1 cellular context compared by ENCODE assay signal in the genomic region with DNA sequence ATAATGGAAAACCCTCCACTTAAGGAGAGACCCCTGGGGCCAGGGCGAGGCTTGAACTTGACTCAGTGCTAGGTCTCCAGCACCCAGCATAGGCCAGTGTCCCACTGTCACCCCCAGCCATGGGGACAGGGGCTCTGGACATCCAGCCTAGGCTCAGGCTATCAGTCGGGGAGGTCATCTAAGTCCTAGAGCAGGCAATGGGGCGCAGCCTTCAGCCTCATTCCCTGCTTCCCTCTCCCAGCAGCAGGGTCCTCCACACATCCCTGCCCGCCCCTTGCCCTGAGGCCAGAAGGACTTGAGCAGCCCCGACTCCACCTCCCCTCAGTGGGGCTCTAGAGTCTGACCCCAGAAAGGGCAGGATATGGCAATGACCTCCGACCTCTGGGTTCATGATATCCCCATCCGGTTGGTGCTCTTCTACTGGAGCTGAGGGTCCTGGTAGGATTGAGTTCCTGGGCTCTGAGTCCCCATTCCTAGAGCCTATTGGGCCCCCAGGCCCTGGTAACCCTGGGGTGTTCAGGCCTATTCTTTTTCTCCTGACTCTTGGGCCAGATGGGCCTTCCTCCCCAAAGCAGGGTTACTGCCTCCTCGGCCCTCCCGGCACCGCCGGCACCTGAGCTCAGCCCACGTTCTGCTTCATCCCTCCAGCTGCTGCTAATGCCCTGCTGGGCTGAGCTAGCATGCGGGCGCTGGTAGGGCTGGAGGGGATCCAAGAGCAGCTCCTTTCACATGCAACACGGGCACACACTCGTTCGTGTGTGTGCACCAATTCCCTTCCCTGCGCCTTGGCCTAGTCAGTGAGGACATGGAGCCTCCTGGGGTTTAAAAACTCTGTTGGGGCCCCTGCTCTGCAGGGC.
TF ChIP-seq lines count a peak whose summit lies in the region.

No MANE protein-coding gene starts in this region.

TF ChIP-seq in SK-N-SH, 30 proteins besides CTCF, POLR2A, EP300 and RAD21 (continued from another document):
- TF ChIP-seq, protein P1, sequence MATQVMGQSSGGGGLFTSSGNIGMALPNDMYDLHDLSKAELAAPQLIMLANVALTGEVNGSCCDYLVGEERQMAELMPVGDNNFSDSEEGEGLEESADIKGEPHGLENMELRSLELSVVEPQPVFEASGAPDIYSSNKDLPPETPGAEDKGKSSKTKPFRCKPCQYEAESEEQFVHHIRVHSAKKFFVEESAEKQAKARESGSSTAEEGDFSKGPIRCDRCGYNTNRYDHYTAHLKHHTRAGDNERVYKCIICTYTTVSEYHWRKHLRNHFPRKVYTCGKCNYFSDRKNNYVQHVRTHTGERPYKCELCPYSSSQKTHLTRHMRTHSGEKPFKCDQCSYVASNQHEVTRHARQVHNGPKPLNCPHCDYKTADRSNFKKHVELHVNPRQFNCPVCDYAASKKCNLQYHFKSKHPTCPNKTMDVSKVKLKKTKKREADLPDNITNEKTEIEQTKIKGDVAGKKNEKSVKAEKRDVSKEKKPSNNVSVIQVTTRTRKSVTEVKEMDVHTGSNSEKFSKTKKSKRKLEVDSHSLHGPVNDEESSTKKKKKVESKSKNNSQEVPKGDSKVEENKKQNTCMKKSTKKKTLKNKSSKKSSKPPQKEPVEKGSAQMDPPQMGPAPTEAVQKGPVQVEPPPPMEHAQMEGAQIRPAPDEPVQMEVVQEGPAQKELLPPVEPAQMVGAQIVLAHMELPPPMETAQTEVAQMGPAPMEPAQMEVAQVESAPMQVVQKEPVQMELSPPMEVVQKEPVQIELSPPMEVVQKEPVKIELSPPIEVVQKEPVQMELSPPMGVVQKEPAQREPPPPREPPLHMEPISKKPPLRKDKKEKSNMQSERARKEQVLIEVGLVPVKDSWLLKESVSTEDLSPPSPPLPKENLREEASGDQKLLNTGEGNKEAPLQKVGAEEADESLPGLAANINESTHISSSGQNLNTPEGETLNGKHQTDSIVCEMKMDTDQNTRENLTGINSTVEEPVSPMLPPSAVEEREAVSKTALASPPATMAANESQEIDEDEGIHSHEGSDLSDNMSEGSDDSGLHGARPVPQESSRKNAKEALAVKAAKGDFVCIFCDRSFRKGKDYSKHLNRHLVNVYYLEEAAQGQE (IDR thresholded peaks at IDR 0.05; ENCODE audit: low read depth, low read length) = no peak
- no peak for TF ChIP-seq MXI1 (IDR thresholded peaks at IDR 0.05; ENCODE audit: low read depth, low read length)
- TF ChIP-seq, protein P2, sequence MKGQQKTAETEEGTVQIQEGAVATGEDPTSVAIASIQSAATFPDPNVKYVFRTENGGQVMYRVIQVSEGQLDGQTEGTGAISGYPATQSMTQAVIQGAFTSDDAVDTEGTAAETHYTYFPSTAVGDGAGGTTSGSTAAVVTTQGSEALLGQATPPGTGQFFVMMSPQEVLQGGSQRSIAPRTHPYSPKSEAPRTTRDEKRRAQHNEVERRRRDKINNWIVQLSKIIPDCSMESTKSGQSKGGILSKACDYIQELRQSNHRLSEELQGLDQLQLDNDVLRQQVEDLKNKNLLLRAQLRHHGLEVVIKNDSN (IDR thresholded peaks at IDR 0.05; ENCODE audit: borderline replicate concordance, low read depth) = no peak
- TF ChIP-seq CHD2 (IDR thresholded peaks at IDR 0.05; ENCODE audit: low read length, partially characterized antibody) = no peak
- TF ChIP-seq, protein P3, sequence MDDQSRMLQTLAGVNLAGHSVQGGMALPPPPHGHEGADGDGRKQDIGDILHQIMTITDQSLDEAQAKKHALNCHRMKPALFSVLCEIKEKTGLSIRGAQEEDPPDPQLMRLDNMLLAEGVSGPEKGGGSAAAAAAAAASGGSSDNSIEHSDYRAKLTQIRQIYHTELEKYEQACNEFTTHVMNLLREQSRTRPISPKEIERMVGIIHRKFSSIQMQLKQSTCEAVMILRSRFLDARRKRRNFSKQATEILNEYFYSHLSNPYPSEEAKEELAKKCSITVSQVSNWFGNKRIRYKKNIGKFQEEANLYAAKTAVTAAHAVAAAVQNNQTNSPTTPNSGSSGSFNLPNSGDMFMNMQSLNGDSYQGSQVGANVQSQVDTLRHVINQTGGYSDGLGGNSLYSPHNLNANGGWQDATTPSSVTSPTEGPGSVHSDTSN (IDR thresholded peaks at IDR 0.05) = no peak
- no peak for TF ChIP-seq FOSL2 (IDR thresholded peaks at IDR 0.05; ENCODE audit: borderline replicate concordance, low read depth)
- TF ChIP-seq, protein P4, sequence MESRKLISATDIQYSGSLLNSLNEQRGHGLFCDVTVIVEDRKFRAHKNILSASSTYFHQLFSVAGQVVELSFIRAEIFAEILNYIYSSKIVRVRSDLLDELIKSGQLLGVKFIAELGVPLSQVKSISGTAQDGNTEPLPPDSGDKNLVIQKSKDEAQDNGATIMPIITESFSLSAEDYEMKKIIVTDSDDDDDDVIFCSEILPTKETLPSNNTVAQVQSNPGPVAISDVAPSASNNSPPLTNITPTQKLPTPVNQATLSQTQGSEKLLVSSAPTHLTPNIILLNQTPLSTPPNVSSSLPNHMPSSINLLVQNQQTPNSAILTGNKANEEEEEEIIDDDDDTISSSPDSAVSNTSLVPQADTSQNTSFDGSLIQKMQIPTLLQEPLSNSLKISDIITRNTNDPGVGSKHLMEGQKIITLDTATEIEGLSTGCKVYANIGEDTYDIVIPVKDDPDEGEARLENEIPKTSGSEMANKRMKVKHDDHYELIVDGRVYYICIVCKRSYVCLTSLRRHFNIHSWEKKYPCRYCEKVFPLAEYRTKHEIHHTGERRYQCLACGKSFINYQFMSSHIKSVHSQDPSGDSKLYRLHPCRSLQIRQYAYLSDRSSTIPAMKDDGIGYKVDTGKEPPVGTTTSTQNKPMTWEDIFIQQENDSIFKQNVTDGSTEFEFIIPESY (IDR thresholded peaks at IDR 0.05; ENCODE audit: borderline replicate concordance, low read depth) = no peak
- TF ChIP-seq, protein P5, sequence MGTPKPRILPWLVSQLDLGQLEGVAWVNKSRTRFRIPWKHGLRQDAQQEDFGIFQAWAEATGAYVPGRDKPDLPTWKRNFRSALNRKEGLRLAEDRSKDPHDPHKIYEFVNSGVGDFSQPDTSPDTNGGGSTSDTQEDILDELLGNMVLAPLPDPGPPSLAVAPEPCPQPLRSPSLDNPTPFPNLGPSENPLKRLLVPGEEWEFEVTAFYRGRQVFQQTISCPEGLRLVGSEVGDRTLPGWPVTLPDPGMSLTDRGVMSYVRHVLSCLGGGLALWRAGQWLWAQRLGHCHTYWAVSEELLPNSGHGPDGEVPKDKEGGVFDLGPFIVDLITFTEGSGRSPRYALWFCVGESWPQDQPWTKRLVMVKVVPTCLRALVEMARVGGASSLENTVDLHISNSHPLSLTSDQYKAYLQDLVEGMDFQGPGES (IDR thresholded peaks at IDR 0.05; ENCODE audit: low read depth, low read length) = no peak
